1 cellular context compared by ENCODE assay signal in genomic region chr4:70711599-70711998, GRCh38.
TF ChIP-seq lines count a peak whose summit lies in the region.

No MANE protein-coding gene starts in this region.

TF ChIP-seq in HepG2, 621 proteins besides CTCF, POLR2A, EP300 and RAD21:
- TF ChIP-seq ARNT (IDR thresholded peaks at IDR 0.05) (no peak), ZNF263 (CRISPR knock-in tag; IDR thresholded peaks at IDR 0.05) (no peak), ATAD3A (CRISPR knock-in tag; IDR thresholded peaks at IDR 0.05) (no peak), MTF2 (CRISPR knock-in tag; IDR thresholded peaks at IDR 0.05; ENCODE audit: borderline replicate concordance) (no peak)
TF ChIP-seq in HepG2: peak in this region for 0.
